In the genomic region with DNA sequence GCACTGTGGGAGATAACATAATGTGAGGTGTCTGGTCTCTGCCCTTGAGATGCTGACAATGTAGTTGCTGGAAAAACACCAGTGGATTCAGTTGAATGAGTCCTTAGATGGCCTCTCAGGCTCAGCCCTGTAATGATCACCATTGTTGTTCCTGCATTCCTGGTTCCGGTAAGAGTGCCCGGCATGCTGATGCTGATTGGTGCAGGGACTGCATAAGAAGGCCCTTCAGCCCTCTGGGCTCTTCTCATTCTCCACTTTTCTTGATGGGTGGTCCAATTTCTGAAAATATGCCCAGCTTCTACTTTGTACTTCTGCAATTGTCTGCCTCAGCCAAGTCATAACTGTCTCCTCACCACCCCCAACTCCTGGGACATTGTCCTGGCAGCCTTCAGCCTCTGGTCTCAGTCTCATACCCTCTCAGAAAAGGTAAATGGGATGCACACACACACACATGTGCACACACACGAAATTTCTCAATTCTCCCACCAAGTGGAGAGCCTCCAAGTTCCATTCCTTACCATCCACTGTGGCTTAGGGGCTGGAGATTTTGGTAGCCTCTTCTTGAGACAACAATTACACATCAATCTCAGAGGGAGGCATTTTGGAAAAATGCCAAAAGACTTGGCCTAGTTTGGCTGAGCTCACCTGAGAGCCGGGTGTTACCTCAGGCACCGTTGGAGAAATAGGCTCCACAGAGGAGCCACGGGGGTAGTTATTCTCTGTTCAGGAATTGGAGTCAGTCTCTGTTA, we compare ENCODE assay signal across 29 cellular contexts.
DNase-seq lines count a peak whose midpoint lies in the region; ATAC-seq, FAIRE-seq and TF ChIP-seq lines count a peak whose summit lies in the region.
"Had no signal": no experiment of that assay in that cellular context is flagged by ENCODE, and none has a peak within 500 bp of the region (broad histone marks: within the 10 kb centered on the region; RNA-seq: fewer than 3 reads in every experiment).

No MANE protein-coding gene starts in this region.

- H3K79me2 ChIP-seq in mammary epithelial cell (ENCODE audit: insufficient read depth, low read length), result no peaks in the 10 kb centered on the region

- no peak for TF ChIP-seq CTCF in MCF 10A (IDR thresholded peaks at IDR 0.05; ENCODE audit: unreplicated experiment)
- no peak for TF ChIP-seq CTCF in mammary epithelial cell (conservative IDR thresholded peaks at IDR 0.05 in 1 of 2, IDR thresholded peaks at IDR 0.05 in 1 of 2; ENCODE audit: extremely low read depth in 1 of 2, insufficient read depth in 1 of 2, low read depth in 1 of 2, low read length in 2 of 2)
- no peak for TF ChIP-seq CTCF in omental fat pad (IDR thresholded peaks at IDR 0.05)
- TF ChIP-seq CTCF in vagina (IDR thresholded peaks at IDR 0.05), result no peak
- no peak for TF ChIP-seq CTCF in D721Med (IDR thresholded peaks at IDR 0.05; ENCODE audit: insufficient read depth, missing control alignments)

- no peaks in the 10 kb centered on the region for H3K9me3 Mint-ChIP-seq in MCF 10A (ENCODE audit: unreplicated experiment)
- H3K9me3 Mint-ChIP-seq in naive thymus-derived CD8-positive, alpha-beta T cell, result no peaks in the 10 kb centered on the region
- H3K9me3 Mint-ChIP-seq: activated CD8-positive, alpha-beta T cell treated with anti-CD3 and anti-CD28 coated beads for 36 hours; activated naive CD4-positive, alpha-beta T cell treated with anti-CD3 and anti-CD28 coated beads, Interleukin-2, amount 50 U/mL, for 72 hours; central memory CD8-positive, alpha-beta T cell; HFFc6 had no signal

- CTCF ChIA-PET in MCF 10A (lab: Yijun Ruan, JAX) (no interaction called here), mammary epithelial cell (lab: Charles Lee; ENCODE audit: low non-redundant PET) (no interaction called here)

- H3K4me2 ChIP-seq in mammary epithelial cell (ENCODE audit: insufficient read depth, low read depth, low read length), result no peak overlapping the region
- H3K4me2 ChIP-seq: BLaER1, PC-9 had no signal

- no peaks in the 10 kb centered on the region for H3K4me1 Mint-ChIP-seq in MCF 10A (ENCODE audit: insufficient read depth, unreplicated experiment)
- peaks cover 0 to 1% (median 0%) of the 10 kb centered on the region in 4 donors for H3K4me1 Mint-ChIP-seq in naive thymus-derived CD8-positive, alpha-beta T cell
- H3K4me1 Mint-ChIP-seq: central memory CD8-positive, alpha-beta T cell; T-helper 17 cell had no signal

- no peak overlapping the region for H3K9ac ChIP-seq in mammary epithelial cell (ENCODE audit: insufficient read depth, low read length)
- H3K9ac ChIP-seq: BLaER1 had no signal

- POLR2A ChIA-PET in MCF 10A (lab: Yijun Ruan, JAX), result no interaction called here
- POLR2A ChIA-PET in naive thymus-derived CD8-positive, alpha-beta T cell (lab: Charles Lee), result no interaction called here

- BruUV-seq in MCF 10A (replicated peaks; lab: Mats Ljungman, UMichigan) (no TSS peak), mammary epithelial cell (replicated peaks; lab: Mats Ljungman, UMichigan) (no TSS peak)

- H4K20me1 ChIP-seq in mammary epithelial cell (ENCODE audit: insufficient read depth, low read length), result no peaks in the 10 kb centered on the region
- H4K20me1 ChIP-seq: BLaER1 had no signal

- in situ Hi-C loops in mammary epithelial cell (cut with MboI; ENCODE audit: low sequenced_read_pairs in 2 of 2), result no loop called here

- H3K27me3 ChIP-seq in mammary epithelial cell (ENCODE audit: insufficient read depth, low read length), result no peaks in the 10 kb centered on the region
- H3K27me3 ChIP-seq in vagina, result no peaks in the 10 kb centered on the region
- H3K27me3 ChIP-seq: ascending aorta, BLaER1, gastrocnemius medialis, MG63, SJCRH30 had no signal

- H3K27ac ChIP-seq in mammary epithelial cell (ENCODE audit: insufficient read depth, low read depth, low read length), result no peak overlapping the region
- H3K27ac ChIP-seq in vagina, result no peak overlapping the region
- H3K27ac ChIP-seq: ascending aorta, BLaER1, gastrocnemius medialis, HL-60, PC-9, SJCRH30, VCaP had no signal

- no peak overlapping the region for H3K4me3 Mint-ChIP-seq in MCF 10A (ENCODE audit: unreplicated experiment)
- no peak overlapping the region for H3K4me3 Mint-ChIP-seq in naive thymus-derived CD8-positive, alpha-beta T cell
- H3K4me3 Mint-ChIP-seq: activated CD8-positive, alpha-beta T cell treated with anti-CD3 and anti-CD28 coated beads for 36 hours; central memory CD8-positive, alpha-beta T cell; HFFc6; nephron progenitor cell; T-helper 17 cell had no signal

- H3K4me1 ChIP-seq in mammary epithelial cell (ENCODE audit: insufficient read depth, low read length) (no peaks in the 10 kb centered on the region), vagina (peaks cover 6% of the 10 kb centered on the region)
- H3K4me1 ChIP-seq: ascending aorta, BLaER1, Caco-2, SJCRH30 had no signal

- peak; percentile 21 for DNase-seq in MCF 10A (ENCODE audit: unreplicated experiment)
- no peak for DNase-seq in mammary epithelial cell
- DNase-seq in Right ventricle myocardium superior, result no peak
- DNase-seq in omental fat pad (ENCODE audit: low spot score), result peak; percentile 14
- peak; percentile 16 to 65 for DNase-seq in vagina (ENCODE audit: extremely low spot score in 2 of 2)
- no peak for DNase-seq in naive thymus-derived CD8-positive, alpha-beta T cell
- DNase-seq in stimulated activated CD4-positive, alpha-beta T cell treated with anti-CD3 and anti-CD28 coated beads, Interleukin-2, amount 100 ng/mL, for 48 hours, result no peak
- DNase-seq in D721Med (ENCODE audit: insufficient read length, low spot score), result no peak
- DNase-seq: activated CD8-positive, alpha-beta T cell treated with anti-CD3 and anti-CD28 coated beads for 36 hours; erythroblast; gastrocnemius medialis; HFFc6; IMR-90; MG63; NCI-H1436 treated with DMSO at 0.1 percent for 48 hours; NCI-H2171 treated with DMSO at 0.1 percent for 48 hours; nephron progenitor cell; PC-9; SJCRH30; stimulated activated CD8-positive, alpha-beta memory T cell treated with anti-CD3 and anti-CD28 coated beads, Interleukin-4, amount 100 ng/mL, for 48 hours; T-helper 17 cell had no signal

- H3K9me3 ChIP-seq in mammary epithelial cell (replicated peaks; ENCODE audit: insufficient read depth, low read length) (no peaks in the 10 kb centered on the region), vagina (no peaks in the 10 kb centered on the region)
- H3K9me3 ChIP-seq: ascending aorta, BLaER1, gastrocnemius medialis, SJCRH30 had no signal

- TF ChIP-seq POLR2A in vagina (IDR thresholded peaks at IDR 0.05), result no peak

- no peak overlapping the region for H2AFZ ChIP-seq in mammary epithelial cell (ENCODE audit: low read depth, low read length)
- H2AFZ ChIP-seq: PC-9 had no signal

- H3K36me3 ChIP-seq in mammary epithelial cell (ENCODE audit: insufficient read depth, low read length) (no peaks in the 10 kb centered on the region), vagina (no peaks in the 10 kb centered on the region)
- H3K36me3 ChIP-seq: ascending aorta, BLaER1, gastrocnemius medialis, MG63, SJCRH30 had no signal

- ATAC-seq in Right ventricle myocardium superior (ENCODE audit: poor library complexity) (peak; percentile 18), omental fat pad (ENCODE audit: low FRiP score) (no peak)
- ATAC-seq in naive thymus-derived CD8-positive, alpha-beta T cell, result no peak
- ATAC-seq: activated CD8-positive, alpha-beta T cell treated with anti-CD3 and anti-CD28 coated beads for 36 hours; activated naive CD4-positive, alpha-beta T cell treated with anti-CD3 and anti-CD28 coated beads, Interleukin-2, amount 50 U/mL, for 72 hours; T-helper 17 cell had no signal

- dilution Hi-C loops in mammary epithelial cell (cut with HindIII; ENCODE audit: low sequenced_read_pairs), result no loop called here

- WGBS in mammary epithelial cell (ENCODE audit: low coverage, missing lambda C conversion rate), result 3% methylated on average over 6 of the region's 6 CpGs

- intact Hi-C loops in MCF 10A (cut with micrococcal nuclease) (no loop called here), mammary epithelial cell (cut with micrococcal nuclease) (no loop called here), Right ventricle myocardium superior (cut with DNase I) (no loop called here), vagina (cut with DNase I) (no loop called here)

- peaks cover 77% of the 10 kb centered on the region for H3K27me3 Mint-ChIP-seq in MCF 10A (ENCODE audit: insufficient read depth, unreplicated experiment)
- peaks cover 4 to 9% (median 6%) of the 10 kb centered on the region in 5 donors for H3K27me3 Mint-ChIP-seq in naive thymus-derived CD8-positive, alpha-beta T cell

- H3K27ac Mint-ChIP-seq in MCF 10A (ENCODE audit: low read depth, unreplicated experiment), result no peak overlapping the region
- H3K27ac Mint-ChIP-seq in naive thymus-derived CD8-positive, alpha-beta T cell, result peak overlapping the region in 1 of 10 donors; percentile 4
- H3K27ac Mint-ChIP-seq: activated CD8-positive, alpha-beta T cell treated with anti-CD3 and anti-CD28 coated beads for 36 hours; activated naive CD4-positive, alpha-beta T cell treated with anti-CD3 and anti-CD28 coated beads, Interleukin-2, amount 50 U/mL, for 72 hours; HFFc6; nephron progenitor cell; T-helper 17 cell had no signal

- H3K36me3 Mint-ChIP-seq in MCF 10A (ENCODE audit: insufficient read depth, unreplicated experiment), result no peaks in the 10 kb centered on the region
- no peaks in the 10 kb centered on the region for H3K36me3 Mint-ChIP-seq in naive thymus-derived CD8-positive, alpha-beta T cell
- H3K36me3 Mint-ChIP-seq: activated naive CD4-positive, alpha-beta T cell treated with anti-CD3 and anti-CD28 coated beads, Interleukin-2, amount 50 U/mL, for 72 hours had no signal

- H3K4me3 ChIP-seq in mammary epithelial cell (replicated peaks in 1 of 3; ENCODE audit: insufficient read depth in 1 of 3, low read depth in 2 of 3, low read length in 3 of 3), result no peak overlapping the region
- no peak overlapping the region for H3K4me3 ChIP-seq in vagina
- H3K4me3 ChIP-seq: ascending aorta, BLaER1, gastrocnemius medialis, MG63, PC-9, SJCRH30 had no signal

- FAIRE-seq in D721Med (lab: Jason Lieb, UNC), result no peak
- FAIRE-seq: keratinocyte had no signal

Comparison
In these comparisons a context has a peak if more than half of its experiments do, and no peak if none do; other contexts are left out.
1. DNase-seq: peak in MCF 10A (single experiment), omental fat pad (single experiment) and vagina (2 of 2); none in mammary epithelial cell (single experiment), Right ventricle myocardium superior (single experiment), naive thymus-derived CD8-positive, alpha-beta T cell (0 of 10), stimulated activated CD4-positive, alpha-beta T cell treated with anti-CD3 and anti-CD28 coated beads, Interleukin-2, amount 100 ng/mL, for 48 hours (0 of 2) and D721Med (single experiment).